Comparison of ENCODE assay signal across 19 cellular contexts in the genomic region with DNA sequence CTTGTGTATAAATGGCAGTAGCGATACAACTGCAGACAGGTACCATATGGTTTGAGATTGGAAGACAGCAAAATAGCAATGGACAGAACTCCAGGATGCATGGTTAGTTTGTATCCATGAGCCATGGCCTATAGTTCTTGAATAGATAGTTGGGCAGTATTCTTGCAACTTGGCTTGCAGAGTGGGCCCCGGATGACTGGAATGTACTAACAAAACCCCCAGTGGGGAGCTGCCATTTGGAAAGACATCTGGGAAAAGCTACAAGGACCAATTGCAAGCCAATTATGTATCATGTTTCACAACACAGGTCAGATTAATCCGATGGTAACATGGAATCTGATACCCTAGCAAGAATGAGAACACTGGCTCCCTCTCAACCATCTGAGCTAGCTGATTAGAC.
"Had no signal": no experiment of that assay in that cellular context is flagged by ENCODE, and none has a peak within 500 bp of the region (broad histone marks: within the 10 kb centered on the region; RNA-seq: fewer than 3 reads in every experiment).

No MANE protein-coding gene starts in this region.

- H3K4me3 ChIP-seq: ascending aorta, gastrocnemius medialis, heart left ventricle, sigmoid colon, thoracic aorta, upper lobe of right lung had no signal

- H3K4me1 ChIP-seq: ascending aorta, gastrocnemius medialis, heart left ventricle, sigmoid colon, upper lobe of right lung had no signal

- H3K27ac ChIP-seq: ascending aorta, gastrocnemius medialis, heart left ventricle, sigmoid colon, thoracic aorta, upper lobe of right lung had no signal

- H3K27me3 ChIP-seq: ascending aorta, gastrocnemius medialis, heart left ventricle, sigmoid colon, upper lobe of right lung had no signal

- H3K27ac Mint-ChIP-seq: activated T-cell treated with anti-CD3 and anti-CD28 coated beads, Interleukin-2, amount 50 U/mL, for 72 hours; nephron progenitor cell; stimulated activated naive B cell treated with anti-CD40 and anti-IgM and Interleukin-4, amounts not matched to agents 10 μg/mL and 1 μg/mL and 100 μg/mL, for 72 hours had no signal

- ATAC-seq: activated T-cell treated with anti-CD3 and anti-CD28 coated beads, Interleukin-2, amount 50 U/mL, for 72 hours; gastrocnemius medialis; heart left ventricle; left lobe of liver; stimulated activated naive B cell treated with anti-CD40 and anti-IgM and Interleukin-4, amounts not matched to agents 10 μg/mL and 1 μg/mL and 100 μg/mL, for 72 hours had no signal

- H3K27me3 Mint-ChIP-seq: stimulated activated naive B cell treated with anti-CD40 and anti-IgM and Interleukin-4, amounts not matched to agents 10 μg/mL and 1 μg/mL and 100 μg/mL, for 72 hours had no signal

- H3K36me3 Mint-ChIP-seq: stimulated activated naive B cell treated with anti-CD40 and anti-IgM and Interleukin-4, amounts not matched to agents 10 μg/mL and 1 μg/mL and 100 μg/mL, for 72 hours had no signal

- H3K4me3 Mint-ChIP-seq: activated T-cell treated with anti-CD3 and anti-CD28 coated beads, Interleukin-2, amount 50 U/mL, for 72 hours; nephron progenitor cell; stimulated activated naive B cell treated with anti-CD40 and anti-IgM and Interleukin-4, amounts not matched to agents 10 μg/mL and 1 μg/mL and 100 μg/mL, for 72 hours had no signal

- DNase-seq: activated CD4-positive, alpha-beta T cell treated with anti-CD3 and anti-CD28 coated beads, Interleukin-2, amount 50 U/mL, for 4 hours; activated effector memory CD4-positive, alpha-beta T cell treated with anti-CD3 and anti-CD28 coated beads, Interleukin-2, amount 50 U/mL, for 16 hours; activated naive CD4-positive, alpha-beta T cell treated with anti-CD3 and anti-CD28 coated beads, Interleukin-2, amount 50 U/mL, for 16 hours; activated T-cell treated with anti-CD3 and anti-CD28 coated beads, Interleukin-2, amount 50 U/mL, for 72 hours; cortex of kidney; effector CD4-positive, alpha-beta T cell; gastrocnemius medialis; heart left ventricle; kidney; midbrain; nephron progenitor cell; nucleus accumbens; sigmoid colon; stimulated activated CD4-positive, alpha-beta T cell treated with anti-CD3 and anti-CD28 coated beads, Interleukin-4, amount 100 ng/mL, for 4 hours; stimulated activated naive B cell treated with anti-CD40 and anti-IgM and Interleukin-4, amounts not matched to agents 10 μg/mL and 1 μg/mL and 100 μg/mL, for 72 hours had no signal

- H3K36me3 ChIP-seq: ascending aorta, gastrocnemius medialis, heart left ventricle, sigmoid colon, thoracic aorta, upper lobe of right lung had no signal

- H3K9me3 ChIP-seq: gastrocnemius medialis had no signal

- H3K4me1 Mint-ChIP-seq: nephron progenitor cell; stimulated activated naive B cell treated with anti-CD40 and anti-IgM and Interleukin-4, amounts not matched to agents 10 μg/mL and 1 μg/mL and 100 μg/mL, for 72 hours had no signal
